In the genomic region with DNA sequence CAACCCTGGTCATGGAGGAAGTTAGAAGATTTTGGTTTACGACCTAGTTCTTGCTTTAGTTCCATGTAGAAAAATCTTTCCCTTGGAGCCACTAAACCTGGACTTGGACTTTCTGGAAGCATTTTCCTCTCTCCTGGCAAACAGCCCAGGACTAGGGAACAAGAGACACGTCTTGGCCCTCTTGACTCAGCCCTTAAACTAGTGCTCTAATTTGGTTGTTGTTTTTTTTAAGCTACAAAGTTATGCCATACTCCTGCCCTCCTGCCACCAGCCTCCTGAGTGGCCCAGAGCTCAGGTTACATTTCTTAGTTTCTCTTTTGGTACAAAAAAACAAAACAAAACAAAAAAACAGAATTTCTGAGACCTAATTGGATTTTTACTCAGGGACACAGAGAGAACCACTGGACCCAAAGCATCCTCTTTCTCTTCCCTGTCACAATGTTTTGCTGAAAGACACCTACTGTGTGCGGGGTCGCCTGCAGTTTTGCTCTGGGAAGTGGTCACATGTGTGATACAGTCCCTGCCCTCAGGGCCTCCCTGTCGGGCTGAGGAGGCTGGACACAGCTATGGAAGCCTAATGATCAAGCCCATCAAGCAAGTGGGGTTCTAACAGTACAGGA, we compare ENCODE assay signal across 1 cellular context.
TF ChIP-seq lines count a peak whose summit lies in the region.

No MANE protein-coding gene starts in this region.

TF ChIP-seq in H1, 55 proteins besides CTCF, POLR2A, EP300 and RAD21:
- TF ChIP-seq EZH2 (IDR thresholded peaks at IDR 0.05; ENCODE audit: low read depth, low read length, severe bottlenecking) (no peak), ZNF274 (IDR thresholded peaks at IDR 0.05; ENCODE audit: borderline replicate concordance, extremely low read depth, low read length) (no peak), CBX5 (IDR thresholded peaks at IDR 0.05; ENCODE audit: low read depth, low read length) (no peak), SIN3A (conservative IDR thresholded peaks at IDR 0.05 in 1 of 2, IDR thresholded peaks at IDR 0.05 in 1 of 2; ENCODE audit: low read depth in 1 of 2, low read length in 2 of 2) (no peak), KDM5A (IDR thresholded peaks at IDR 0.05; ENCODE audit: low read length) (no peak), TBP (IDR thresholded peaks at IDR 0.05; ENCODE audit: low read depth, low read length) (no peak), CBX8 (IDR thresholded peaks at IDR 0.05; ENCODE audit: borderline replicate concordance, low read depth, low read length) (no peak), CREB1 (IDR thresholded peaks at IDR 0.05) (no peak), GABPA (IDR thresholded peaks at IDR 0.05; ENCODE audit: borderline replicate concordance, insufficient read depth, low read length) (no peak), JUND (IDR thresholded peaks at IDR 0.05; ENCODE audit: low read length) (no peak), HDAC6 (IDR thresholded peaks at IDR 0.05; ENCODE audit: low read depth, low read length) (no peak), NANOG (IDR thresholded peaks at IDR 0.05; ENCODE audit: insufficient read depth, low read depth, low read length, poor library complexity, severe bottlenecking) (no peak)
- TF ChIP-seq, protein P1, sequence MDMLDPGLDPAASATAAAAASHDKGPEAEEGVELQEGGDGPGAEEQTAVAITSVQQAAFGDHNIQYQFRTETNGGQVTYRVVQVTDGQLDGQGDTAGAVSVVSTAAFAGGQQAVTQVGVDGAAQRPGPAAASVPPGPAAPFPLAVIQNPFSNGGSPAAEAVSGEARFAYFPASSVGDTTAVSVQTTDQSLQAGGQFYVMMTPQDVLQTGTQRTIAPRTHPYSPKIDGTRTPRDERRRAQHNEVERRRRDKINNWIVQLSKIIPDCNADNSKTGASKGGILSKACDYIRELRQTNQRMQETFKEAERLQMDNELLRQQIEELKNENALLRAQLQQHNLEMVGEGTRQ (IDR thresholded peaks at IDR 0.05; ENCODE audit: low read length): no peak
- TF ChIP-seq, protein P2, sequence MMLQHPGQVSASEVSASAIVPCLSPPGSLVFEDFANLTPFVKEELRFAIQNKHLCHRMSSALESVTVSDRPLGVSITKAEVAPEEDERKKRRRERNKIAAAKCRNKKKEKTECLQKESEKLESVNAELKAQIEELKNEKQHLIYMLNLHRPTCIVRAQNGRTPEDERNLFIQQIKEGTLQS (IDR thresholded peaks at IDR 0.05; ENCODE audit: insufficient read depth, low read depth, low read length): no peak
